ENCODE assay signal across 1 cellular context in genomic region chr17:77374170-77374936, GRCh38.
TF ChIP-seq lines count a peak whose summit lies in the region.

No MANE protein-coding gene starts in this region.

TF ChIP-seq in HepG2, 621 proteins besides CTCF, POLR2A, EP300 and RAD21 (continued from another document):
- no peak for TF ChIP-seq AKNA (CRISPR knock-in tag; IDR thresholded peaks at IDR 0.05; ENCODE audit: borderline replicate concordance)
- peak; percentile 28; the same call in 1 of the 2 replicates for TF ChIP-seq SMC3 (IDR thresholded peaks at IDR 0.05; ENCODE audit: low read length)
- TF ChIP-seq NFIC (IDR thresholded peaks at IDR 0.05; ENCODE audit: low read length): no peak
- no peak for TF ChIP-seq ZNF720 (CRISPR knock-in tag; IDR thresholded peaks at IDR 0.05)
- no peak for TF ChIP-seq FOSL1 (CRISPR knock-in tag; IDR thresholded peaks at IDR 0.05; ENCODE audit: borderline replicate concordance)
- no peak; the same call in 1 of the 2 replicates for TF ChIP-seq RERE (CRISPR knock-in tag; IDR thresholded peaks at IDR 0.05; ENCODE audit: low read depth)
- TF ChIP-seq PLRG1 (conservative IDR thresholded peaks at IDR 0.05): no peak
- TF ChIP-seq ATF3 (CRISPR knock-in tag; IDR thresholded peaks at IDR 0.05): peak; percentile 13; the same call in 1 of the 2 replicates
- peak; percentile 22; the same call in 1 of the 2 replicates for TF ChIP-seq SAFB2 (CRISPR knock-in tag; IDR thresholded peaks at IDR 0.05; ENCODE audit: borderline replicate concordance, low read depth)
- TF ChIP-seq ZNF276 (CRISPR knock-in tag; IDR thresholded peaks at IDR 0.05; ENCODE audit: low read depth): peak; percentile 32; the same call in 1 of the 2 replicates
- TF ChIP-seq ZNF329 (CRISPR knock-in tag; IDR thresholded peaks at IDR 0.05; ENCODE audit: low read depth): no peak
- peak; percentile 61; the same call in 1 of the 2 replicates for TF ChIP-seq KLF6 (CRISPR knock-in tag; IDR thresholded peaks at IDR 0.05)
- TF ChIP-seq ATF1 (CRISPR knock-in tag; IDR thresholded peaks at IDR 0.05): no peak
- TF ChIP-seq ZNF18 (CRISPR knock-in tag; IDR thresholded peaks at IDR 0.05; ENCODE audit: insufficient replicate concordance): no peak
- no peak for TF ChIP-seq NCOR1 (IDR thresholded peaks at IDR 0.05; ENCODE audit: borderline replicate concordance, low read length)
- TF ChIP-seq PHB2 (IDR thresholded peaks at IDR 0.05; ENCODE audit: partially characterized antibody): no peak
- no peak for TF ChIP-seq ZBTB34 (CRISPR knock-in tag; IDR thresholded peaks at IDR 0.05)
- 0 out of 2 replicates have a peak, but pooled peaks have one; percentile 38 for TF ChIP-seq ZNF143 (CRISPR knock-in tag; IDR thresholded peaks at IDR 0.05)
- peak; percentile 64; the same call in 1 of the 2 replicates for TF ChIP-seq SOX5 (CRISPR knock-in tag; IDR thresholded peaks at IDR 0.05; ENCODE audit: borderline replicate concordance)
- peak; percentile 85; the same call in 1 of the 2 replicates for TF ChIP-seq SIN3A (IDR thresholded peaks at IDR 0.05; ENCODE audit: borderline replicate concordance, low read depth, low read length)
- no peak for TF ChIP-seq SIN3B (IDR thresholded peaks at IDR 0.05; ENCODE audit: low read length)
- TF ChIP-seq ZNF460 (CRISPR knock-in tag; IDR thresholded peaks at IDR 0.05; ENCODE audit: borderline replicate concordance): no peak
- TF ChIP-seq ZNF766 (CRISPR knock-in tag; IDR thresholded peaks at IDR 0.05; ENCODE audit: borderline replicate concordance): peak; percentile 78; the same call in 1 of the 2 replicates
- TF ChIP-seq ZBTB14 (CRISPR knock-in tag; IDR thresholded peaks at IDR 0.05): no peak; the same call in 1 of the 2 replicates
- no peak for TF ChIP-seq ZNF496 (CRISPR knock-in tag; IDR thresholded peaks at IDR 0.05; ENCODE audit: insufficient replicate concordance)
- TF ChIP-seq ZNF414 (CRISPR knock-in tag; IDR thresholded peaks at IDR 0.05): no peak
